Comparison of ENCODE assay signal across 13 cellular contexts in genomic region chr4:3530051-3530450, GRCh38. TPM values are rescaled to one million over a fixed set of nuclear protein-coding genes. Genes with fewer than 3 reads are reported as not detected.
DNase-seq lines count a peak whose midpoint lies in the region; ATAC-seq and TF ChIP-seq lines count a peak whose summit lies in the region.
"Had no signal": no experiment of that assay in that cellular context is flagged by ENCODE, and none has a peak within 500 bp of the region (broad histone marks: within the 10 kb centered on the region; RNA-seq: fewer than 3 reads in every experiment).

No MANE protein-coding gene starts in this region.

- H3K36me3 Mint-ChIP-seq in CD8-positive, alpha-beta memory T cell = peaks cover 0 to 51% (median under 1%) of the 10 kb centered on the region in 3 donors

- POLR2A ChIA-PET in CD8-positive, alpha-beta memory T cell (lab: Charles Lee) = no interaction called here

- no CpG with 5 or more reads among the region's 16 CpGs for WGBS in neuronal stem cell (ENCODE audit: extremely low coverage in 2 of 2, insufficient read length in 2 of 2, insufficient replicate concordance in 1 of 2), 2 donors

- peaks cover 33 to 67% (median 41%) of the 10 kb centered on the region in 3 donors for H3K4me1 Mint-ChIP-seq in CD8-positive, alpha-beta memory T cell

- peak overlapping the region; percentile 1 for H3K23ac ChIP-seq in neuronal stem cell (ENCODE audit: low read depth, low read length, poor library complexity)

- H3K9me3 Mint-ChIP-seq in CD8-positive, alpha-beta memory T cell = peaks cover 0 to under 1% (median 0%) of the 10 kb centered on the region in 5 donors

- peaks cover 57% of the 10 kb centered on the region for H4K20me1 ChIP-seq in Loucy (ENCODE audit: insufficient read depth, low read length, poor library complexity, severe bottlenecking)

- peak in 1 of 5 donors; percentile 34 for DNase-seq in CD8-positive, alpha-beta memory T cell
- DNase-seq in ecto neural progenitor cell (ENCODE audit: low spot score) (peak; percentile 37), neuronal stem cell (ENCODE audit: low spot score) (no peak), GM20000 (ENCODE audit: low spot score) (no peak)
- DNase-seq: activated CD4-positive, alpha-beta T cell treated with anti-CD3 and anti-CD28 coated beads for 1 hour; colonic mucosa; NCI-H2029 treated with DMSO at 0.1 percent for 48 hours; NK-92 treated with Interleukin-12 subunit alpha and Interleukin-12 subunit beta, amount 100 ng/mL, for 24 hours; testis had no signal

- H2BK120ac ChIP-seq in neuronal stem cell (ENCODE audit: low read depth, low read length) = no peak overlapping the region

- no peaks in the 10 kb centered on the region for H3K36me3 ChIP-seq in CD8-positive, alpha-beta memory T cell (ENCODE audit: insufficient read depth, low read length)
- peaks cover 5% of the 10 kb centered on the region; the same call in 1 of the 2 replicates for H3K36me3 ChIP-seq in Loucy (ENCODE audit: insufficient read depth, low read length)
- peaks cover 9 to 52% of the 10 kb centered on the region in 2 donors for H3K36me3 ChIP-seq in neuronal stem cell (replicated peaks in 1 of 2; ENCODE audit: control insufficient read depth in 2 of 2, insufficient read depth in 2 of 2, low read length in 2 of 2)
- H3K36me3 ChIP-seq: colonic mucosa had no signal

- no peak overlapping the region for H3K4ac ChIP-seq in neuronal stem cell (ENCODE audit: low read length)

- H3K4me1 ChIP-seq in CD8-positive, alpha-beta memory T cell (ENCODE audit: insufficient read depth, low read length) = peaks cover 32% of the 10 kb centered on the region
- peaks cover 47% of the 10 kb centered on the region for H3K4me1 ChIP-seq in Loucy (ENCODE audit: insufficient read depth, low read length, poor library complexity, severe bottlenecking)
- H3K4me1 ChIP-seq in neuronal stem cell (ENCODE audit: control insufficient read depth in 2 of 2, insufficient read depth in 1 of 2, low read depth in 1 of 2, low read length in 2 of 2) = peaks cover 15 to 30% of the 10 kb centered on the region in 2 donors

- peak overlapping the region; percentile 93 for H3K4me2 ChIP-seq in Loucy (ENCODE audit: low read depth, low read length, poor library complexity, severe bottlenecking)
- H3K4me2 ChIP-seq in neuronal stem cell (ENCODE audit: insufficient read depth, low read length, poor library complexity, severe bottlenecking) = no peak overlapping the region

- H3F3A ChIP-seq in Loucy (ENCODE audit: low read depth) = no peaks in the 10 kb centered on the region

- H3K27me3 ChIP-seq in CD8-positive, alpha-beta memory T cell (ENCODE audit: insufficient read depth, low read length, poor library complexity, severe bottlenecking) = no peaks in the 10 kb centered on the region
- H3K27me3 ChIP-seq in Loucy (ENCODE audit: insufficient read depth, low read length, poor library complexity, severe bottlenecking) = no peaks in the 10 kb centered on the region
- peaks cover 0 to 7% (median 0%) of the 10 kb centered on the region in 3 experiments for H3K27me3 ChIP-seq in neuronal stem cell (ENCODE audit: control insufficient read depth in 3 of 3, insufficient read depth in 3 of 3, low read depth in 1 of 3, low read length in 3 of 3)
- H3K27me3 ChIP-seq: colonic mucosa, testis had no signal

- peaks cover 25% of the 10 kb centered on the region for H3K79me1 ChIP-seq in neuronal stem cell (ENCODE audit: low read depth, low read length)

- H3K4me3 Mint-ChIP-seq in CD8-positive, alpha-beta memory T cell = peak overlapping the region; percentile 41 to 99 (median 98)

- no peaks in the 10 kb centered on the region for H3K9me2 ChIP-seq in Loucy (replicated peaks; ENCODE audit: low read depth, low read length)

- H2BK15ac ChIP-seq in neuronal stem cell (ENCODE audit: low read length) = no peak overlapping the region

- no peak overlapping the region for H3K14ac ChIP-seq in neuronal stem cell (ENCODE audit: low read length)

- TF ChIP-seq CTCF in Loucy (conservative IDR thresholded peaks at IDR 0.05; ENCODE audit: low read length) (no peak), GM20000 (IDR thresholded peaks at IDR 0.05; ENCODE audit: extremely low read depth, missing control alignments) (no peak)

- CTCF ChIA-PET in CD8-positive, alpha-beta memory T cell (lab: Charles Lee) = no interaction called here

- H2BK5ac ChIP-seq in neuronal stem cell (ENCODE audit: low read length) = peak overlapping the region; percentile 84

- ATAC-seq in GM21529 (IDR thresholded peaks at IDR 0.05; ENCODE audit: unreplicated experiment) = no peak
- no peak for ATAC-seq in HG02763 (IDR thresholded peaks at IDR 0.05; ENCODE audit: unreplicated experiment)
- ATAC-seq: right cardiac atrium had no signal

- H3K27ac Mint-ChIP-seq in CD8-positive, alpha-beta memory T cell = peak overlapping the region in 2 of 8 donors; percentile 6 to 8

- H3K9ac ChIP-seq in Loucy (ENCODE audit: low read depth, low read length, poor library complexity, severe bottlenecking) (peak overlapping the region; percentile 84), neuronal stem cell (ENCODE audit: low read depth, low read length, poor library complexity) (no peak overlapping the region)

- H2AFZ ChIP-seq in Loucy (ENCODE audit: low read length) (no peak overlapping the region), neuronal stem cell (ENCODE audit: low read length) (no peak overlapping the region)

- no peak overlapping the region for H4K91ac ChIP-seq in neuronal stem cell (ENCODE audit: low read depth, low read length, poor library complexity)

- no peak overlapping the region for H3K4me3 ChIP-seq in CD8-positive, alpha-beta memory T cell (ENCODE audit: low read length)
- peak overlapping the region; percentile 91 for H3K4me3 ChIP-seq in Loucy (ENCODE audit: low read length, poor library complexity, severe bottlenecking)
- no peak overlapping the region for H3K4me3 ChIP-seq in neuronal stem cell (ENCODE audit: low read length in 2 of 2)
- H3K4me3 ChIP-seq: testis had no signal

- no peak overlapping the region for H3K27ac ChIP-seq in CD8-positive, alpha-beta memory T cell (ENCODE audit: low read depth, low read length)
- H3K27ac ChIP-seq in neuronal stem cell (replicated peaks; ENCODE audit: low read length) = no peak overlapping the region
- H3K27ac ChIP-seq: colonic mucosa, testis had no signal

- H4K8ac ChIP-seq in neuronal stem cell (ENCODE audit: low read depth, low read length) = no peak overlapping the region

- no peaks in the 10 kb centered on the region for H3K9me3 ChIP-seq in CD8-positive, alpha-beta memory T cell (ENCODE audit: low read length)
- H3K9me3 ChIP-seq in Loucy (ENCODE audit: insufficient read depth, low read depth, low read length) (no peaks in the 10 kb centered on the region), neuronal stem cell (replicated peaks in 1 of 2; ENCODE audit: control insufficient read depth in 2 of 2, insufficient read depth in 1 of 2, low read depth in 1 of 2, low read length in 2 of 2) (no peaks in the 10 kb centered on the region)
- H3K9me3 ChIP-seq: colonic mucosa, testis had no signal

- H2BK12ac ChIP-seq in neuronal stem cell (ENCODE audit: low read length) = no peak overlapping the region

- peaks cover 70% of the 10 kb centered on the region for H3K79me2 ChIP-seq in Loucy (ENCODE audit: insufficient read depth, low read length)

- no peak overlapping the region for H2AK5ac ChIP-seq in neuronal stem cell (ENCODE audit: low read depth, low read length)

- no peak overlapping the region for H3K18ac ChIP-seq in neuronal stem cell (ENCODE audit: low read length)

- H3K27me3 Mint-ChIP-seq in CD8-positive, alpha-beta memory T cell = peaks cover 1 to 4% of the 10 kb centered on the region in 2 donors

RNA-seq across cellular contexts. Expression of gene LRPAP1, which starts 2.2 kb away (rescaled TPM):
- 10 to 100 TPM; 89.0 to 94.9 TPM for total RNA-seq in CD8-positive, alpha-beta memory T cell
- polyA plus RNA-seq in CD8-positive, alpha-beta memory T cell = 140 TPM
- polyA plus RNA-seq in neuronal stem cell (2013, experiment 1 of 2) = 56.9 TPM
- 58.7 TPM for polyA plus RNA-seq in neuronal stem cell (2013, experiment 2 of 2)
